ENCODE assay signal across 1 cellular context in the genomic region with DNA sequence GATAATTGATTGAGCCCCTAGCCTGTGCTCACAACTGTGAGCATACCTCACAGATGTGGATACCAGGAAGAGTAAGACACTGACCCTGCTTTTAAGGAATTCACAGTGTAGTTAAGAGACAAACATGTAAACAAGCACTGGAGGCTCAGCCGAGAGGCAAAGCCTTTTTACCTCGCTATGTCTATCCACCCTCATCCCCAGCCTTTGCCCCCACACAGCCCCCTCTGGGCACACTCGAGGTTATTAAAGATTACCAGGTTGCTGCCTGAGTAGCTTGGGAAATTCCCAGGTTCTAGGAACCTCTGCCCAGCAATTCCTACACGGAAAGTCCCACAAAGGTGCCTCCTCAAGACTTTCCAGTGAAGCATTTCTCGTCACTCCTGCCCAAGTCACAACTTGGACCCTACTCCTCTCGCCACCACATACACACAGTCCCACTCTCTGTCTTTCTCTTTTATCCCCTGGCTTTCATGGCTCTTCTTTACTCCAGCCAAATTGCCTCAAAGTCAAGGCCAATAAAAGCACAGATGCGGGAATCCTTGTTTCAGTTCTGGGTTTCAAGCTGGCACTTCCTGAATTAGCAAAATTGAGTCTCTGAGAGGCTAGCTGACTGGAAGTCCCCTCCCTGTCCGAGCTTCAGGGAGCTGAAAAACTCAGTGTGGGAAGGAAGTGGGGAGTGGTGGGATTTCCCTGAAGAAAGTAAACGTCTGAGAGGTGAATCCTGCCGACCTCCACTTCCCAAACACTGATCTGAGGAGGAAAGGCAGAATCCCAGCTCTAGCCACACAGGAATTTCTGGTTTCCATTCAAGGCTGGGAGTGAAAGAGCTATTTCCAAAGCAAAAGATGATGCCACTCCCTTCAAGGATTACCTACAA.
TF ChIP-seq lines count a peak whose summit lies in the region.

No MANE protein-coding gene starts in this region.

TF ChIP-seq in K562, 482 proteins besides CTCF, POLR2A, EP300 and RAD21:
- TF ChIP-seq SPI1 (IDR thresholded peaks at IDR 0.05; ENCODE audit: borderline replicate concordance, low read depth, low read length) (peak; percentile 63), HNRNPLL (IDR thresholded peaks at IDR 0.05; ENCODE audit: low read depth, low read length, poor library complexity, severe bottlenecking) (no peak), TRIM28 (IDR thresholded peaks at IDR 0.05) (no peak), RBM15 (IDR thresholded peaks at IDR 0.05; ENCODE audit: insufficient read depth, low read length) (no peak)
- TF ChIP-seq, protein P1, sequence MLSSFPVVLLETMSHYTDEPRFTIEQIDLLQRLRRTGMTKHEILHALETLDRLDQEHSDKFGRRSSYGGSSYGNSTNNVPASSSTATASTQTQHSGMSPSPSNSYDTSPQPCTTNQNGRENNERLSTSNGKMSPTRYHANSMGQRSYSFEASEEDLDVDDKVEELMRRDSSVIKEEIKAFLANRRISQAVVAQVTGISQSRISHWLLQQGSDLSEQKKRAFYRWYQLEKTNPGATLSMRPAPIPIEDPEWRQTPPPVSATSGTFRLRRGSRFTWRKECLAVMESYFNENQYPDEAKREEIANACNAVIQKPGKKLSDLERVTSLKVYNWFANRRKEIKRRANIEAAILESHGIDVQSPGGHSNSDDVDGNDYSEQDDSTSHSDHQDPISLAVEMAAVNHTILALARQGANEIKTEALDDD (IDR thresholded peaks at IDR 0.05), result peak; percentile 56; the same call in 1 of the 2 replicates
- TF ChIP-seq, protein P2, sequence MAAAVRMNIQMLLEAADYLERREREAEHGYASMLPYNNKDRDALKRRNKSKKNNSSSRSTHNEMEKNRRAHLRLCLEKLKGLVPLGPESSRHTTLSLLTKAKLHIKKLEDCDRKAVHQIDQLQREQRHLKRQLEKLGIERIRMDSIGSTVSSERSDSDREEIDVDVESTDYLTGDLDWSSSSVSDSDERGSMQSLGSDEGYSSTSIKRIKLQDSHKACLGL (CRISPR knock-in tag; IDR thresholded peaks at IDR 0.05; ENCODE audit: borderline replicate concordance, poor library complexity, severe bottlenecking), result no peak
- TF ChIP-seq, protein P3, sequence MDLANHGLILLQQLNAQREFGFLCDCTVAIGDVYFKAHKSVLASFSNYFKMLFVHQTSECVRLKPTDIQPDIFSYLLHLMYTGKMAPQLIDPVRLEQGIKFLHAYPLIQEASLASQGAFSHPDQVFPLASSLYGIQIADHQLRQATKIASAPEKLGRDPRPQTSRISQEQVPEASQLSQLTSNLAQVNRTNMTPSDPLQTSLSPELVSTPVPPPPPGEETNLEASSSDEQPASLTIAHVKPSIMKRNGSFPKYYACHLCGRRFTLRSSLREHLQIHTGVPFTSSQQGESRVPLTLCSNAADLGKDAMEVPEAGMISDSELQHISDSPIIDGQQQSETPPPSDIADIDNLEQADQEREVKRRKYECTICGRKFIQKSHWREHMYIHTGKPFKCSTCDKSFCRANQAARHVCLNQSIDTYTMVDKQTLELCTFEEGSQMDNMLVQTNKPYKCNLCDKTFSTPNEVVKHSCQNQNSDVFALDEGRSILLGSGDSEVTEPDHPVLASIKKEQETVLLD (IDR thresholded peaks at IDR 0.05), result no peak
- TF ChIP-seq, protein P4, sequence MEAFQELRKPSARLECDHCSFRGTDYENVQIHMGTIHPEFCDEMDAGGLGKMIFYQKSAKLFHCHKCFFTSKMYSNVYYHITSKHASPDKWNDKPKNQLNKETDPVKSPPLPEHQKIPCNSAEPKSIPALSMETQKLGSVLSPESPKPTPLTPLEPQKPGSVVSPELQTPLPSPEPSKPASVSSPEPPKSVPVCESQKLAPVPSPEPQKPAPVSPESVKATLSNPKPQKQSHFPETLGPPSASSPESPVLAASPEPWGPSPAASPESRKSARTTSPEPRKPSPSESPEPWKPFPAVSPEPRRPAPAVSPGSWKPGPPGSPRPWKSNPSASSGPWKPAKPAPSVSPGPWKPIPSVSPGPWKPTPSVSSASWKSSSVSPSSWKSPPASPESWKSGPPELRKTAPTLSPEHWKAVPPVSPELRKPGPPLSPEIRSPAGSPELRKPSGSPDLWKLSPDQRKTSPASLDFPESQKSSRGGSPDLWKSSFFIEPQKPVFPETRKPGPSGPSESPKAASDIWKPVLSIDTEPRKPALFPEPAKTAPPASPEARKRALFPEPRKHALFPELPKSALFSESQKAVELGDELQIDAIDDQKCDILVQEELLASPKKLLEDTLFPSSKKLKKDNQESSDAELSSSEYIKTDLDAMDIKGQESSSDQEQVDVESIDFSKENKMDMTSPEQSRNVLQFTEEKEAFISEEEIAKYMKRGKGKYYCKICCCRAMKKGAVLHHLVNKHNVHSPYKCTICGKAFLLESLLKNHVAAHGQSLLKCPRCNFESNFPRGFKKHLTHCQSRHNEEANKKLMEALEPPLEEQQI (IDR thresholded peaks at IDR 0.05), result no peak
